8 cellular contexts compared by ENCODE assay signal in the genomic region with DNA sequence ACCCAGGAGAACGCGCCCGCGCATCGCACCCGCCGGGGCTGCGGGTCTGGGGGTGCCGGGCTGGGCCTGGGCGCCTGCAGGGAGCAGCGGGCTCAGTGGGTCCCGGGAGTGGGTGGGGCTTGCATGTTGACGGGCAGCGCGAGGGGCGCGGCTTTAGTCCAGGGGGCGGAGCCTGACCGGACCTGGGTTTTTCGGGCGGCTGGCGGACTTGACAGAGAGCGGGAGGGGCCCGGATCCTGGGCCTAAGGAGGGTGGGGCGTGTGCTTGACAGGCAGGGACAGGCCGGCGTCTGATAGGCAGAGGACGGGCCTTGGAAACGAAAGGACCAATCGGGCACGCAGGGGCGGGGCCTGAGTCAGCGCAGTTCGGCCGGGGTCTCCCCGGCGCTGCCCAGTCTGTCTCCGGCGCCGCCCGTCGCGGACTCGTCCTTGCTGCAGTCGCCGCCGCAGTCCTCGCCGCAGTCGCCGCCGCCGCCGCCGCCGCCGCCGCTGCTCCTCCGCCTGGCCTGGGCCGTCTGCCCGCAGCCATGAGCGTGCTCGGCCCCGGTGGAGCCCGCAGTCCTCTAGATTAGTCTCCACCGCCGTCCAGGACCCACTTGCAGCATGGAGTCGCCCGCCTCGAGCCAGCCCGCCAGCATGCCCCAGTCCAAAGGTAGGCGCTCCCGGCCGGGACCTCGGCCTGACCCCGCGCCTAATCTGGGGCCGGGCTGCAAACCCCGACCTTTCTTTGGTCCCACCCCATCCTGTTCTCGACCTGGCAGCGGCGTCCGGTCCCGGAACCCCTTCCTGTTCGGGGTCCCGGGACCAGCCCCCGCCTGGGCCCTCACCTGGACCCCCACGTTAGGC. TPM values are rescaled to one million over a fixed set of nuclear protein-coding genes. Genes with fewer than 3 reads are reported as not detected.
DNase-seq lines count a peak whose midpoint lies in the region; ATAC-seq, FAIRE-seq and TF ChIP-seq lines count a peak whose summit lies in the region.

A gene (plus strand): TSS at position 393 of the 845 bp plus-strand sequence. CDS start 210 bp downstream, at position 603.

- H3K27me3 ChIP-seq in SU-DHL-6 (ENCODE audit: low read length) (no peaks in the 10 kb centered on the region), pancreas (no peaks in the 10 kb centered on the region), tibial artery (no peaks in the 10 kb centered on the region)

- no peaks in the 10 kb centered on the region for H4K20me1 ChIP-seq in SU-DHL-6 (ENCODE audit: low read depth, low read length)

- peak within 1 kb of the TSS; percentile 65 for H2AFZ ChIP-seq in SU-DHL-6 (ENCODE audit: low read depth, low read length, severe bottlenecking)

- intact Hi-C loops in Right ventricle myocardium inferior (cut with DNase I) (loop anchor here (2.0 to 5.0 kb wide), 6 partner anchors 32 to 242 kb away; a partner anchor contains a TSS), pancreas (cut with DNase I) (loop anchor here in 1 of 3 donors (5.0 kb wide), 1 partner anchor 223 kb away; no protein-coding TSS in a partner anchor), tibial artery (cut with DNase I; ENCODE audit: low total_unique reads) (loop anchor here (5.0 to 10.0 kb wide), 3 partner anchors 117 to 240 kb away; a partner anchor contains a TSS)

- H3K36me3 Mint-ChIP-seq in activated naive CD8-positive, alpha-beta T cell treated with anti-CD3 and anti-CD28 coated beads, Interleukin-2, amount 10 ng/mL, durations not matched to agents 7 days and 5 days, result peaks cover 2% of the 10 kb centered on the region

- H3K9me3 ChIP-seq in SU-DHL-6 (ENCODE audit: insufficient read depth, low read length) (no peaks in the 10 kb centered on the region), pancreas (no peaks in the 10 kb centered on the region), tibial artery (no peaks in the 10 kb centered on the region)

- TF ChIP-seq CTCF in GM10266 (IDR thresholded peaks at IDR 0.05; ENCODE audit: control insufficient read depth, insufficient read depth, low read depth, missing control alignments) (no peak), SU-DHL-6 (IDR thresholded peaks at IDR 0.05; ENCODE audit: insufficient read depth, low read length, poor library complexity, severe bottlenecking) (no peak), pancreas (IDR thresholded peaks at IDR 0.05) (no peak), tibial artery (IDR thresholded peaks at IDR 0.05) (peak in 1 of 2 experiments; percentile 3)

- peak within 1 kb of the TSS; percentile 74 for H3K9ac ChIP-seq in SU-DHL-6 (ENCODE audit: low read length)

- peak within 1 kb of the TSS; percentile 92 for H3K4me2 ChIP-seq in SU-DHL-6 (ENCODE audit: low read depth, low read length, poor library complexity, severe bottlenecking)

- H3F3A ChIP-seq in SU-DHL-6 (ENCODE audit: insufficient read depth), result peaks cover 26% of the 10 kb centered on the region

- POLR2A ChIA-PET in activated naive CD8-positive, alpha-beta T cell treated with anti-CD3 and anti-CD28 coated beads, Interleukin-2, amount 10 ng/mL, durations not matched to agents 7 days and 5 days (lab: Charles Lee), result interaction anchor here (1.1 to 2.8 kb wide), 3 partner anchors 8 to 71 kb away, joined by 3 to 15 read pairs (median 4); no protein-coding TSS in a partner anchor

- H3K4me1 ChIP-seq in pancreas, result peaks cover 28 to 31% (median 28%) of the 10 kb centered on the region in 3 donors
- H3K4me1 ChIP-seq in tibial artery, result peaks cover 4 to 76% (median 60%) of the 10 kb centered on the region in 4 donors

- H3K4me1 Mint-ChIP-seq in activated naive CD8-positive, alpha-beta T cell treated with anti-CD3 and anti-CD28 coated beads, Interleukin-2, amount 10 ng/mL, durations not matched to agents 7 days and 5 days, result peaks cover 43% of the 10 kb centered on the region

- no peak for FAIRE-seq in pancreas (lab: Jason Lieb, UNC)

- H3K4me3 Mint-ChIP-seq in activated naive CD8-positive, alpha-beta T cell treated with anti-CD3 and anti-CD28 coated beads, Interleukin-2, amount 10 ng/mL, durations not matched to agents 7 days and 5 days, result peak within 1 kb of the TSS; percentile 97

- no peaks in the 10 kb centered on the region for H3K9me2 ChIP-seq in SU-DHL-6 (replicated peaks; ENCODE audit: insufficient read depth, low read length)

- H3K9me3 Mint-ChIP-seq in activated naive CD8-positive, alpha-beta T cell treated with anti-CD3 and anti-CD28 coated beads, Interleukin-2, amount 10 ng/mL, durations not matched to agents 7 days and 5 days, result no peaks in the 10 kb centered on the region

- H3K27ac ChIP-seq in SU-DHL-6 (ENCODE audit: low read depth, low read length) (peak within 1 kb of the TSS; percentile 95), pancreas (peak within 1 kb of the TSS; percentile 80 to 99 (median 88)), tibial artery (peak within 1 kb of the TSS; percentile 86 to 97)

- H3K36me3 ChIP-seq in SU-DHL-6 (ENCODE audit: low read length) (no peaks in the 10 kb centered on the region), pancreas (no peaks in the 10 kb centered on the region), tibial artery (no peaks in the 10 kb centered on the region)

- peaks cover 44% of the 10 kb centered on the region for H3K79me2 ChIP-seq in SU-DHL-6 (ENCODE audit: insufficient read depth, low read length)

- H3K27ac Mint-ChIP-seq in activated naive CD8-positive, alpha-beta T cell treated with anti-CD3 and anti-CD28 coated beads, Interleukin-2, amount 10 ng/mL, durations not matched to agents 7 days and 5 days, result peak within 1 kb of the TSS; percentile 92

- H3K27me3 Mint-ChIP-seq in activated naive CD8-positive, alpha-beta T cell treated with anti-CD3 and anti-CD28 coated beads, Interleukin-2, amount 10 ng/mL, durations not matched to agents 7 days and 5 days, result no peaks in the 10 kb centered on the region

- ATAC-seq in HG02642 (IDR thresholded peaks at IDR 0.05; ENCODE audit: poor library complexity, unreplicated experiment) (peak; percentile 79), Right ventricle myocardium inferior (peak; percentile 89), pancreas (peak; percentile 73 to 81 (median 76))
- peak; percentile 85 for ATAC-seq in activated naive CD8-positive, alpha-beta T cell treated with anti-CD3 and anti-CD28 coated beads, Interleukin-2, amount 10 ng/mL, durations not matched to agents 7 days and 5 days (ENCODE audit: low read depth)

- WGBS in pancreas, 2 donors, result 0% methylated on average over 67 to 88 of the region's 88 CpGs

- DNase-seq in GM10266 (ENCODE audit: extremely low spot score), result peak; percentile 100
- peak; percentile 99 for DNase-seq in NCI-H1105 treated with DMSO at 0.1 percent for 48 hours (lab: John Stamatoyannopoulos, UW)
- DNase-seq in activated naive CD8-positive, alpha-beta T cell treated with anti-CD3 and anti-CD28 coated beads, Interleukin-2, amount 10 ng/mL, durations not matched to agents 7 days and 5 days, result peak; percentile 98
- peak; percentile 100 for DNase-seq in Right ventricle myocardium inferior (ENCODE audit: missing footprints)
- peak; percentile 99 for DNase-seq in pancreas
- DNase-seq in tibial artery, result peak; percentile 99 to 100

- H3K4me3 ChIP-seq in SU-DHL-6 (ENCODE audit: insufficient read depth, low read length, poor library complexity, severe bottlenecking) (peak within 1 kb of the TSS; percentile 78), pancreas (peak within 1 kb of the TSS; percentile 73 to 90 (median 84)), tibial artery (peak within 1 kb of the TSS; percentile 63 to 97)

RNA-seq across cellular contexts. Expression of the gene that starts here (rescaled TPM):
- total RNA-seq in activated naive CD8-positive, alpha-beta T cell treated with anti-CD3 and anti-CD28 coated beads, Interleukin-2, amount 10 ng/mL, durations not matched to agents 7 days and 5 days, result 10 to 100 TPM; 53.6 to 56.8 TPM
- 37.7 TPM for total RNA-seq in Right ventricle myocardium inferior
- 10 to 100 TPM; 16.4 to 25.0 (median 19.9) TPM for total RNA-seq in pancreas
- polyA plus RNA-seq in pancreas, result 10 to 100 TPM; 21.9 to 40.9 TPM

Comparison
In these comparisons a context has a peak if more than half of its experiments do, and no peak if none do; other contexts are left out.
1. Peak in every context shown above with its lines: DNase-seq, ATAC-seq, H3K4me3 ChIP-seq and H3K27ac ChIP-seq.